8 cellular contexts compared by ENCODE assay signal in the genomic region with DNA sequence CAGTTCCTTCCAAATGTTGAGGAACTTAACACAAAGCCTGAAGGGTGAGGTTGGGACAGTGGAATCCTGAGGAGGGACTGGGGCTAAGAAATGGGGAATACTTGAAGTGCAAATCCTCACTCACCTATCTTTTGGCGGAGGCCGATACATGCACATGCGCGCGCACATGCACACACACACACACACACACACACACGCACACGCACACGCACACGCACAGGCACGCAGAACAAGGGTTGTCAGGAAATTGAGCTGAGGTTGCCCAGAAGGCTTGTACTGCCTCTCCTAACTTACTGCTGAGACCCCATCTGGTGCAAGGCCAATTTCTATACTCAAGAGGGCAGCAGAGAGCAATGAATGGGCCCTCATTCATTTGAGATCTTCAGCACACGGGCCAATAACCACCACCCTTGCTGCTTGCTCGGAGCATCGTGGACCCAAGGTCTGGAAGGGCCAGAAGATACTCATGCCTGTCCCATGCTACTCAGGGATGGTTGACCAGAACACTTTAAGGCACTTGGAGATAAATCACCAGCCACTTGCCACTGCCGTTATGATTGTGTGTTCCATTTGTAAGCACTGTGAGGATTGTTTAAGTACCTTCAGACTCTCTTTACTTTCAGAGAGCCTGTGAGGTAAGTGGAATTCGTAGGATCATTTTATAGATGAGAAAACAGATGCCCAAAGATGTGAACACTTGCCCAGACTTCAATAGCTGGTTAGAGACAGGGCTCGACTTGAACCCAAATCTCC. TPM values are rescaled to one million over a fixed set of nuclear protein-coding genes. Genes with fewer than 3 reads are reported as not detected.
DNase-seq lines count a peak whose midpoint lies in the region; ATAC-seq lines count a peak whose summit lies in the region.

No MANE protein-coding gene starts in this region.

- H3K9me3 Mint-ChIP-seq in stimulated activated effector memory CD8-positive, alpha-beta T cell treated with anti-CD3 and anti-CD28 coated beads, Interleukin-12 subunit alpha, Interleukin-12 subunit beta, amount 100 ng/mL, for 72 hours: no peaks in the 10 kb centered on the region

- H3K4me3 ChIP-seq in NT2/D1 (ENCODE audit: insufficient read length, low read depth): no peak overlapping the region

- no peak overlapping the region for H3K27ac Mint-ChIP-seq in stimulated activated effector memory CD8-positive, alpha-beta T cell treated with anti-CD3 and anti-CD28 coated beads, Interleukin-12 subunit alpha, Interleukin-12 subunit beta, amount 100 ng/mL, for 72 hours

- no peaks in the 10 kb centered on the region for H3K9me3 ChIP-seq in NT2/D1 (ENCODE audit: insufficient read depth, low read length)

- H3K9ac ChIP-seq in NT2/D1 (ENCODE audit: insufficient read length, low read depth): no peak overlapping the region

- DNase-seq in DMS114 treated with DMSO at 0.1 percent for 48 hours (lab: John Stamatoyannopoulos, UW; ENCODE audit: unreplicated experiment) (peak; percentile 88), HUDEP-2 (lab: John Stamatoyannopoulos, UW; ENCODE audit: unreplicated experiment in 76 of 76) (peak in 65 of 76 experiments; percentile 1 to 83 (median 37)), NT2/D1 (ENCODE audit: low read depth, low spot score) (peak; percentile 59), epidermal melanocyte (ENCODE audit: insufficient read length, low spot score) (peak; percentile 86), myocyte (ENCODE audit: low read depth) (peak; percentile 89)
- DNase-seq in activated CD8-positive, alpha-beta memory T cell treated with anti-CD3 and anti-CD28 coated beads for 4 hours (ENCODE audit: low read depth in 2 of 2): peak; percentile 14 to 26
- DNase-seq in stimulated activated effector memory CD8-positive, alpha-beta T cell treated with anti-CD3 and anti-CD28 coated beads, Interleukin-12 subunit alpha, Interleukin-12 subunit beta, amount 100 ng/mL, for 72 hours (ENCODE audit: low spot score in 2 of 2): peak; percentile 54 to 79

- H3K4me1 Mint-ChIP-seq in stimulated activated effector memory CD8-positive, alpha-beta T cell treated with anti-CD3 and anti-CD28 coated beads, Interleukin-12 subunit alpha, Interleukin-12 subunit beta, amount 100 ng/mL, for 72 hours: peaks cover 10% of the 10 kb centered on the region

- H3K4me3 Mint-ChIP-seq in stimulated activated effector memory CD8-positive, alpha-beta T cell treated with anti-CD3 and anti-CD28 coated beads, Interleukin-12 subunit alpha, Interleukin-12 subunit beta, amount 100 ng/mL, for 72 hours: peak overlapping the region; percentile 18

- ATAC-seq in GM21447 (IDR thresholded peaks at IDR 0.05; ENCODE audit: unreplicated experiment): peak; percentile 98
- ATAC-seq in stimulated activated effector memory CD8-positive, alpha-beta T cell treated with anti-CD3 and anti-CD28 coated beads, Interleukin-12 subunit alpha, Interleukin-12 subunit beta, amount 100 ng/mL, for 72 hours: peak; percentile 97

- H3K27me3 ChIP-seq in NT2/D1 (ENCODE audit: insufficient read depth, insufficient read length): no peaks in the 10 kb centered on the region

- peaks cover 3% of the 10 kb centered on the region for H3K4me1 ChIP-seq in NT2/D1 (ENCODE audit: insufficient read depth, insufficient read length)

- H3K36me3 Mint-ChIP-seq in stimulated activated effector memory CD8-positive, alpha-beta T cell treated with anti-CD3 and anti-CD28 coated beads, Interleukin-12 subunit alpha, Interleukin-12 subunit beta, amount 100 ng/mL, for 72 hours: no peaks in the 10 kb centered on the region

- no peaks in the 10 kb centered on the region for H3K36me3 ChIP-seq in NT2/D1 (ENCODE audit: insufficient read depth, insufficient read length, low read length)

RNA-seq across cellular contexts. Expression of gene BTF3, which starts 21.5 kb away (rescaled TPM):
- 458 and 480 TPM in 2 replicates for total RNA-seq in myocyte
- 470 TPM for polyA plus RNA-seq in myocyte (2012)

RNA-seq across cellular contexts. Expression of gene ANKRA2, which starts 45.7 kb away (rescaled TPM):
- total RNA-seq in myocyte: 29.2 and 29.4 TPM in 2 replicates
- 20.5 TPM for polyA plus RNA-seq in myocyte (2012)

RNA-seq across cellular contexts. Expression of gene UTP15, which starts 45.8 kb away (rescaled TPM):
- total RNA-seq in myocyte: 21.4 and 22.1 TPM in 2 replicates
- polyA plus RNA-seq in myocyte (2012): 7.8 TPM

Comparison
In these comparisons a context has a peak if more than half of its experiments do, and no peak if none do; other contexts are left out.
1. DNase-seq: peak in every context shown above with its lines; median percentile 89 in myocyte; 88 in DMS114 treated with DMSO at 0.1 percent for 48 hours; 86 in epidermal melanocyte; 66 in stimulated activated effector memory CD8-positive, alpha-beta T cell treated with anti-CD3 and anti-CD28 coated beads, Interleukin-12 subunit alpha, Interleukin-12 subunit beta, amount 100 ng/mL, for 72 hours; 59 in NT2/D1; 37 in HUDEP-2; 20 in activated CD8-positive, alpha-beta memory T cell treated with anti-CD3 and anti-CD28 coated beads for 4 hours.